In the genomic region with DNA sequence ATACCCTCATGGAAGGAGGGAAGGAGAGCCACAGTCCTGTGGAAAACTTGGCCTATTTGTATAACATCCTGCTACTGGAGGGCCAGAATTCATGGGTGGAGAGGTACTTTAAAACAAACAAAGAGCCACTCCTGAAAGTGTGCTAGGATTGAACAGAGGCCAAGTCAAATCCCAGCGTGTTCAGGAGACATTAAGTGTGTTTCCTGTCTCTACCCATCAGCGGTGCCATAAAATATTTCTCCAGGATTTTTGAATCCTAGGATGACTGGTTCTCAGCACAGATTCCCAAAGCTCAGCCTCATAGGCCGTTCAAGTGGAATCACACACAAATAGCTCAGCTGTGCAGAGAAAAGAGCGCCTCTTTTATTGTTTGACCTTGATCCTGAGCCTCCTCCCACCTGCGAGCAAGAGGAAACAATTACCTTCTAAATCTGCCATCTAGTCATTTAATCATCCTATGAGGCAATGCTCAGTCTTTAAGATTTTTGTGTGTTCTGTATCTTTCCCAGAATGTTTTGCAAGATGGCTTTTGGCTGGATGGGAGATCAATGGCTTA, we compare ENCODE assay signal across 8 cellular contexts. TPM values are rescaled to one million over a fixed set of nuclear protein-coding genes. Genes with fewer than 3 reads are reported as not detected.
DNase-seq lines count a peak whose midpoint lies in the region; ATAC-seq and TF ChIP-seq lines count a peak whose summit lies in the region.
"Had no signal": no experiment of that assay in that cellular context is flagged by ENCODE, and none has a peak within 500 bp of the region (broad histone marks: within the 10 kb centered on the region; RNA-seq: fewer than 3 reads in every experiment).

No MANE protein-coding gene starts in this region.

- TF ChIP-seq POLR2A in right lobe of liver (IDR thresholded peaks at IDR 0.05): no peak
- TF ChIP-seq POLR2A in suprapubic skin (IDR thresholded peaks at IDR 0.05): no peak

- peak overlapping the region; percentile 21 for H3K27ac ChIP-seq in adipose tissue (ENCODE audit: low read depth, low read length)
- peak overlapping the region; percentile 71 to 83 (median 80) for H3K27ac ChIP-seq in right lobe of liver
- H3K27ac ChIP-seq in suprapubic skin: peak overlapping the region; percentile 79

- peaks cover 0 to 46% (median 22%) of the 10 kb centered on the region in 4 donors for H3K4me1 ChIP-seq in right lobe of liver
- H3K4me1 ChIP-seq in suprapubic skin: peaks cover 30% of the 10 kb centered on the region

- H3K4me3 ChIP-seq in right lobe of liver (no peak overlapping the region), suprapubic skin (no peak overlapping the region)

- H3K36me3 ChIP-seq in right lobe of liver (no peaks in the 10 kb centered on the region), suprapubic skin (no peaks in the 10 kb centered on the region)

- H3K27me3 ChIP-seq in right lobe of liver (no peaks in the 10 kb centered on the region), suprapubic skin (no peaks in the 10 kb centered on the region)

- DNase-seq in NCI-H146 treated with DMSO at 0.1 percent for 48 hours (lab: John Stamatoyannopoulos, UW; ENCODE audit: unreplicated experiment) (peak; percentile 24), right lobe of liver (no peak), suprapubic skin (ENCODE audit: low spot score in 2 of 2) (no peak), T-helper 2 cell (no peak)
- no peak for DNase-seq in activated effector memory CD4-positive, alpha-beta T cell treated with anti-CD3 and anti-CD28 coated beads, Interleukin-2, amount 50 U/mL, for 16 hours
- no peak for DNase-seq in stimulated activated CD4-positive, alpha-beta T cell treated with anti-CD3 and anti-CD28 coated beads, Interleukin-4, amount 100 ng/mL, for 4 hours
- DNase-seq: activated CD4-positive, CD25-positive, alpha-beta regulatory T cell treated with anti-CD3 and anti-CD28 coated beads, Interleukin-2, amount 50 U/mL, for 72 hours had no signal

- intact Hi-C loops in right lobe of liver (cut with DNase I): no loop called here

- 36 to 45% (median 40%) methylated on average over 5 of the region's 5 CpGs for WGBS in adipose tissue, 3 donors
- WGBS in right lobe of liver (ENCODE audit: insufficient coverage, low coverage, low lambda C conversion rate, missing lambda C conversion rate): 49% methylated on average over 5 of the region's 5 CpGs
- whole genome bisulfite sequencing in suprapubic skin: 37% methylated on average over 5 of the region's 5 CpGs

- TF ChIP-seq EP300 in suprapubic skin (IDR thresholded peaks at IDR 0.05): no peak

- no peak for TF ChIP-seq CTCF in right lobe of liver (IDR thresholded peaks at IDR 0.05)
- no peak for TF ChIP-seq CTCF in suprapubic skin (IDR thresholded peaks at IDR 0.05)

- H3K9me3 ChIP-seq in right lobe of liver (no peaks in the 10 kb centered on the region), suprapubic skin (no peaks in the 10 kb centered on the region)

- peak in 2 of 4 donors; percentile 24 to 58 for ATAC-seq in right lobe of liver

RNA-seq across cellular contexts. Expression of a gene that starts 31.8 kb away (rescaled TPM):
- polyA plus RNA-seq in adipose tissue: 10 to 100 TPM; 12.3 to 21.7 (median 12.6) TPM
- total RNA-seq in right lobe of liver: 10 to 100 TPM; 38.3 to 76.7 (median 62.7) TPM
- 10 to 100 TPM; 51.9 to 97.8 (median 72.0) TPM for total RNA-seq in suprapubic skin

Comparison
In these comparisons a context has a peak if more than half of its experiments do, and no peak if none do; other contexts are left out.
1. H3K27ac ChIP-seq: peak in every context shown above with its lines; median percentile 80 in right lobe of liver; 79 in suprapubic skin; 21 in adipose tissue.